In genomic region chr2:241861264-241861663, GRCh38 we compare ENCODE assay signal across 20 cellular contexts. TPM values are rescaled to one million over a fixed set of nuclear protein-coding genes. Genes with fewer than 3 reads are reported as not detected.
A peak's percentile ranks its signal among the peaks of the same experiment; 100 is the strongest.
DNase-seq lines count a peak whose midpoint lies in the region; ATAC-seq and TF ChIP-seq lines count a peak whose summit lies in the region.
"Had no signal": no experiment of that assay in that cellular context is flagged by ENCODE, and none has a peak within 500 bp of the region (broad histone marks: within the 10 kb centered on the region; RNA-seq: fewer than 3 reads in every experiment).

No MANE protein-coding gene starts in this region.

- no peaks in the 10 kb centered on the region for H3K36me3 ChIP-seq in CD8-positive, alpha-beta memory T cell (ENCODE audit: insufficient read depth, low read length)
- no peaks in the 10 kb centered on the region for H3K36me3 ChIP-seq in MG63

- H3K27ac Mint-ChIP-seq in T-helper 2 cell treated with Interferon-gamma antibody and Interleukin-4, amounts not matched to agents 5 μg/mL and 100 μg/mL, for 36 hours, result peak overlapping the region; percentile 64
- peak overlapping the region; percentile 75 to 92 (median 90) for H3K27ac Mint-ChIP-seq in CD8-positive, alpha-beta memory T cell
- H3K27ac Mint-ChIP-seq in activated CD8-positive, alpha-beta T cell treated with anti-CD3 and anti-CD28 coated beads for 36 hours, result peak overlapping the region; percentile 92
- H3K27ac Mint-ChIP-seq in immature natural killer cell, result peak overlapping the region in 4 of 6 donors; percentile 9 to 66 (median 58)

- H3K4me3 ChIP-seq in CD8-positive, alpha-beta memory T cell (ENCODE audit: low read length), result no peak overlapping the region
- no peak overlapping the region for H3K4me3 ChIP-seq in MG63
- H3K4me3 ChIP-seq: SK-N-MC had no signal

- H3K27me3 Mint-ChIP-seq in T-helper 2 cell treated with Interferon-gamma antibody and Interleukin-4, amounts not matched to agents 5 μg/mL and 100 μg/mL, for 36 hours (ENCODE audit: low read depth), result peaks cover 18% of the 10 kb centered on the region
- peaks cover 0 to 4% of the 10 kb centered on the region in 2 donors for H3K27me3 Mint-ChIP-seq in CD8-positive, alpha-beta memory T cell
- H3K27me3 Mint-ChIP-seq in activated CD8-positive, alpha-beta T cell treated with anti-CD3 and anti-CD28 coated beads for 36 hours, result peaks cover 22% of the 10 kb centered on the region
- H3K27me3 Mint-ChIP-seq in immature natural killer cell (ENCODE audit: low read depth in 3 of 3), result peaks cover 4 to 26% (median 19%) of the 10 kb centered on the region in 3 donors

- intact Hi-C loops in activated CD8-positive, alpha-beta T cell treated with anti-CD3 and anti-CD28 coated beads for 36 hours (cut with micrococcal nuclease), result loop anchor here (10.0 kb wide), 1 partner anchor 126 kb away; the partner anchor contains the start of gene D2HGDH

- TF ChIP-seq CTCF in activated CD8-positive, alpha-beta T cell treated with anti-CD3 and anti-CD28 coated beads for 36 hours (IDR thresholded peaks at IDR 0.05), result no peak
- TF ChIP-seq CTCF in GM20000 (IDR thresholded peaks at IDR 0.05; ENCODE audit: extremely low read depth, missing control alignments), result no peak

- no peak overlapping the region for H3K27ac ChIP-seq in CD8-positive, alpha-beta memory T cell (ENCODE audit: low read depth, low read length)
- H3K27ac ChIP-seq: SK-N-MC had no signal

- peaks cover 6% of the 10 kb centered on the region for H3K36me3 Mint-ChIP-seq in T-helper 2 cell treated with Interferon-gamma antibody and Interleukin-4, amounts not matched to agents 5 μg/mL and 100 μg/mL, for 36 hours (ENCODE audit: low read depth)
- peaks cover 0 to 4% (median 0%) of the 10 kb centered on the region in 3 donors for H3K36me3 Mint-ChIP-seq in CD8-positive, alpha-beta memory T cell
- peaks cover 6% of the 10 kb centered on the region for H3K36me3 Mint-ChIP-seq in activated CD8-positive, alpha-beta T cell treated with anti-CD3 and anti-CD28 coated beads for 36 hours (ENCODE audit: low read depth)
- H3K36me3 Mint-ChIP-seq in immature natural killer cell, result peaks cover 0 to 9% (median 4%) of the 10 kb centered on the region in 3 donors

- no peaks in the 10 kb centered on the region for H3K9me3 ChIP-seq in CD8-positive, alpha-beta memory T cell (ENCODE audit: low read length)
- peaks cover 6% of the 10 kb centered on the region; the same call in 1 of the 2 replicates for H3K9me3 ChIP-seq in MG63

- CTCF ChIA-PET in CD8-positive, alpha-beta memory T cell (lab: Charles Lee), result no interaction called here
- CTCF ChIA-PET in activated CD8-positive, alpha-beta T cell treated with anti-CD3 and anti-CD28 coated beads for 36 hours (lab: Charles Lee), result no interaction called here

- H3K9me3 Mint-ChIP-seq in T-helper 2 cell treated with Interferon-gamma antibody and Interleukin-4, amounts not matched to agents 5 μg/mL and 100 μg/mL, for 36 hours, result peaks cover 10% of the 10 kb centered on the region
- peaks cover 0 to 2% (median 0%) of the 10 kb centered on the region in 5 donors for H3K9me3 Mint-ChIP-seq in CD8-positive, alpha-beta memory T cell
- H3K9me3 Mint-ChIP-seq in activated CD8-positive, alpha-beta T cell treated with anti-CD3 and anti-CD28 coated beads for 36 hours, result peaks cover 10% of the 10 kb centered on the region
- H3K9me3 Mint-ChIP-seq in immature natural killer cell, result no peaks in the 10 kb centered on the region

- no peaks in the 10 kb centered on the region for H3K27me3 ChIP-seq in CD8-positive, alpha-beta memory T cell (ENCODE audit: insufficient read depth, low read length, poor library complexity, severe bottlenecking)
- H3K27me3 ChIP-seq in MG63, result no peaks in the 10 kb centered on the region

- no peak for DNase-seq in T-helper 2 cell treated with Interferon-gamma antibody and Interleukin-4, amounts not matched to agents 5 μg/mL and 100 μg/mL, for 36 hours (ENCODE audit: low spot score)
- DNase-seq in T-helper 2 cell, result no peak
- DNase-seq in CD8-positive, alpha-beta memory T cell, result no peak
- no peak for DNase-seq in activated CD8-positive, alpha-beta T cell treated with anti-CD3 and anti-CD28 coated beads for 36 hours
- no peak for DNase-seq in immature natural killer cell
- DNase-seq in GM20000 (ENCODE audit: low spot score), result no peak
- no peak for DNase-seq in MG63
- DNase-seq in activated CD8-positive, alpha-beta memory T cell treated with anti-CD3 and anti-CD28 coated beads, Interleukin-2, amount 50 U/mL, for 4 hours, result no peak
- DNase-seq: activated CD8-positive, alpha-beta memory T cell treated with anti-CD3 and anti-CD28 coated beads for 24 hours; C1 segment of cervical spinal cord; DMS79 treated with DMSO at 0.1 percent for 48 hours; foreskin melanocyte; NCI-H82; stimulated activated CD4-positive, alpha-beta T cell treated with anti-CD3 and anti-CD28 coated beads, Interleukin-12 subunit alpha, Interleukin-12 subunit beta, amount 100 ng/mL, for 4 hours; trophoblast cell had no signal

- peaks cover 50% of the 10 kb centered on the region for H3K4me1 Mint-ChIP-seq in T-helper 2 cell treated with Interferon-gamma antibody and Interleukin-4, amounts not matched to agents 5 μg/mL and 100 μg/mL, for 36 hours (ENCODE audit: low read depth)
- peaks cover 63 to 88% (median 73%) of the 10 kb centered on the region in 3 donors for H3K4me1 Mint-ChIP-seq in CD8-positive, alpha-beta memory T cell
- H3K4me1 Mint-ChIP-seq in activated CD8-positive, alpha-beta T cell treated with anti-CD3 and anti-CD28 coated beads for 36 hours (ENCODE audit: low read depth), result peaks cover 73% of the 10 kb centered on the region
- H3K4me1 Mint-ChIP-seq in immature natural killer cell, result peaks cover 38 to 46% of the 10 kb centered on the region in 2 donors

- peak overlapping the region; percentile 10 for H3K4me3 Mint-ChIP-seq in T-helper 2 cell treated with Interferon-gamma antibody and Interleukin-4, amounts not matched to agents 5 μg/mL and 100 μg/mL, for 36 hours
- H3K4me3 Mint-ChIP-seq in CD8-positive, alpha-beta memory T cell, result peak overlapping the region; percentile 29 to 80 (median 64)
- H3K4me3 Mint-ChIP-seq in activated CD8-positive, alpha-beta T cell treated with anti-CD3 and anti-CD28 coated beads for 36 hours, result peak overlapping the region; percentile 15
- peak overlapping the region in 2 of 5 donors; percentile 51 to 57 for H3K4me3 Mint-ChIP-seq in immature natural killer cell

- H3K4me1 ChIP-seq in CD8-positive, alpha-beta memory T cell (ENCODE audit: insufficient read depth, low read length), result peaks cover 80% of the 10 kb centered on the region

- POLR2A ChIA-PET in CD8-positive, alpha-beta memory T cell (lab: Charles Lee), result no interaction called here
- POLR2A ChIA-PET in activated CD8-positive, alpha-beta T cell treated with anti-CD3 and anti-CD28 coated beads for 36 hours (lab: Charles Lee), result no interaction called here

- no peak for ATAC-seq in activated CD8-positive, alpha-beta T cell treated with anti-CD3 and anti-CD28 coated beads for 36 hours

RNA-seq across cellular contexts. Expression of gene PDCD1, which starts 2.6 kb away (rescaled TPM):
- 10 to 100 TPM; 34.3 to 39.3 TPM for total RNA-seq in CD8-positive, alpha-beta memory T cell
- 41.8 TPM for polyA plus RNA-seq in CD8-positive, alpha-beta memory T cell
- 10 to 100 TPM; 19.4 to 20.3 TPM for total RNA-seq in activated CD8-positive, alpha-beta T cell treated with anti-CD3 and anti-CD28 coated beads for 36 hours
- polyA plus RNA-seq in immature natural killer cell, result 1 to 10 TPM in 1 of 3 donors, not detected in 2; 3.3 TPM
- not detected in 2 replicates for total RNA-seq in MG63 (2014; rRNA removed; shearing (Covaris generic); ENCODE audit: low replicate concordance)
- total RNA-seq: A172, HT1080, M059J had no signal

RNA-seq across cellular contexts. Expression of gene RTP5, which starts 8.3 kb away (rescaled TPM):
- total RNA-seq in CD8-positive, alpha-beta memory T cell, result under 1 TPM; 0.11 to 0.18 TPM
- 0.23 TPM for polyA plus RNA-seq in CD8-positive, alpha-beta memory T cell
- total RNA-seq in activated CD8-positive, alpha-beta T cell treated with anti-CD3 and anti-CD28 coated beads for 36 hours, result under 1 TPM; 0.22 to 0.29 TPM
- polyA plus RNA-seq in immature natural killer cell, result not detected
- total RNA-seq in MG63 (2014; rRNA removed; shearing (Covaris generic); ENCODE audit: low replicate concordance), result not detected in 2 replicates
- total RNA-seq: A172, HT1080, M059J, mesenteric fat pad had no signal

RNA-seq across cellular contexts. Expression of gene NEU4, which starts 52.3 kb away (rescaled TPM):
- not detected for total RNA-seq in CD8-positive, alpha-beta memory T cell
- polyA plus RNA-seq in CD8-positive, alpha-beta memory T cell, result not detected
- under 1 TPM; 0.38 to 0.54 TPM for total RNA-seq in activated CD8-positive, alpha-beta T cell treated with anti-CD3 and anti-CD28 coated beads for 36 hours
- polyA plus RNA-seq in immature natural killer cell, result not detected
- total RNA-seq in MG63 (2014; rRNA removed; shearing (Covaris generic); ENCODE audit: low replicate concordance), result not detected in 2 replicates
- total RNA-seq: A172, HT1080, M059J had no signal

Comparison
In these comparisons a context has a peak if more than half of its experiments do, and no peak if none do; other contexts are left out.
1. RNA of gene PDCD1, which starts 2.6 kb away (total RNA-seq): 34.3 to 39.3 TPM in CD8-positive, alpha-beta memory T cell and 19.4 to 20.3 TPM in activated CD8-positive, alpha-beta T cell treated with anti-CD3 and anti-CD28 coated beads for 36 hours; not detected in MG63; every median in the first group is over 10 times any median in the second.
2. Peak in every context shown above with its lines, with median percentiles within 50 percentile points of each other: H3K27ac Mint-ChIP-seq.